ENCODE assay signal across 12 cellular contexts in genomic region chr18:7953085-7953958, GRCh38.
DNase-seq lines count a peak whose midpoint lies in the region; ATAC-seq and TF ChIP-seq lines count a peak whose summit lies in the region.
"Had no signal": no experiment of that assay in that cellular context is flagged by ENCODE, and none has a peak within 500 bp of the region (broad histone marks: within the 10 kb centered on the region; RNA-seq: fewer than 3 reads in every experiment).

No MANE protein-coding gene starts in this region.

- H3K4me3 Mint-ChIP-seq in CD8-positive, alpha-beta memory T cell, result peak overlapping the region in 6 of 7 donors; percentile 5 to 77 (median 54)

- no peak for DNase-seq in CD8-positive, alpha-beta memory T cell
- peak; percentile 25 for DNase-seq in OCI-M1 (lab: John Stamatoyannopoulos, UW)
- no peak for DNase-seq in COR-L47 (lab: John Stamatoyannopoulos, UW)
- DNase-seq in Ammon's horn (ENCODE audit: low spot score), result no peak
- DNase-seq in prostate gland (ENCODE audit: low spot score), result no peak
- DNase-seq in left ventricle myocardium superior, result no peak
- DNase-seq: NCI-H1930, RPMI8226, upper lobe of left lung had no signal

- no peaks in the 10 kb centered on the region for H3K27me3 ChIP-seq in CD8-positive, alpha-beta memory T cell (ENCODE audit: insufficient read depth, low read length, poor library complexity, severe bottlenecking)
- no peaks in the 10 kb centered on the region for H3K27me3 ChIP-seq in prostate gland (replicated peaks; ENCODE audit: insufficient read depth)
- H3K27me3 ChIP-seq: upper lobe of left lung had no signal

- no peaks in the 10 kb centered on the region for H3K4me1 ChIP-seq in CD8-positive, alpha-beta memory T cell (ENCODE audit: insufficient read depth, low read length)
- no peaks in the 10 kb centered on the region for H3K4me1 ChIP-seq in prostate gland (replicated peaks)

- ATAC-seq in GM18909 (IDR thresholded peaks at IDR 0.05; ENCODE audit: poor library complexity, unreplicated experiment) (peak; percentile 94), HG02763 (IDR thresholded peaks at IDR 0.05; ENCODE audit: unreplicated experiment) (peak; percentile 92), left ventricle myocardium superior (no peak)

- H3K27ac ChIP-seq in CD8-positive, alpha-beta memory T cell (ENCODE audit: low read depth, low read length), result no peak overlapping the region
- H3K27ac ChIP-seq in prostate gland, result no peak overlapping the region
- H3K27ac ChIP-seq: upper lobe of left lung, VCaP had no signal

- H3K9me3 Mint-ChIP-seq in CD8-positive, alpha-beta memory T cell, result peaks cover 0 to 6% (median 0%) of the 10 kb centered on the region in 5 donors

- POLR2A ChIA-PET in CD8-positive, alpha-beta memory T cell (lab: Charles Lee), result no interaction called here

- no peak for TF ChIP-seq CTCF in prostate gland (IDR thresholded peaks at IDR 0.05)

- H3K27ac Mint-ChIP-seq in CD8-positive, alpha-beta memory T cell, result peak overlapping the region in 7 of 8 donors; percentile 26 to 83 (median 60)

- no peaks in the 10 kb centered on the region for H3K9me3 ChIP-seq in CD8-positive, alpha-beta memory T cell (ENCODE audit: low read length)
- H3K9me3 ChIP-seq in prostate gland, result no peaks in the 10 kb centered on the region
- H3K9me3 ChIP-seq: upper lobe of left lung had no signal

- peaks cover 9 to 46% (median 36%) of the 10 kb centered on the region in 3 donors for H3K4me1 Mint-ChIP-seq in CD8-positive, alpha-beta memory T cell

- TF ChIP-seq POLR2A in prostate gland (IDR thresholded peaks at IDR 0.05), result no peak

- CTCF ChIA-PET in CD8-positive, alpha-beta memory T cell (lab: Charles Lee), result no interaction called here

- intact Hi-C loops in prostate gland (cut with DNase I) (no loop called here), left ventricle myocardium superior (cut with micrococcal nuclease) (no loop called here)

- no peaks in the 10 kb centered on the region for H3K27me3 Mint-ChIP-seq in CD8-positive, alpha-beta memory T cell

- peaks cover 0 to 5% (median 0%) of the 10 kb centered on the region in 3 donors for H3K36me3 Mint-ChIP-seq in CD8-positive, alpha-beta memory T cell

- 91% methylated on average over 8 of the region's 8 CpGs for WGBS in prostate gland

- H3K36me3 ChIP-seq in CD8-positive, alpha-beta memory T cell (ENCODE audit: insufficient read depth, low read length), result no peaks in the 10 kb centered on the region
- no peaks in the 10 kb centered on the region for H3K36me3 ChIP-seq in prostate gland

- no peak overlapping the region for H3K4me3 ChIP-seq in CD8-positive, alpha-beta memory T cell (ENCODE audit: low read length)
- no peak overlapping the region for H3K4me3 ChIP-seq in prostate gland
- H3K4me3 ChIP-seq: upper lobe of left lung had no signal
